ENCODE assay signal across 1 cellular context in the genomic region with DNA sequence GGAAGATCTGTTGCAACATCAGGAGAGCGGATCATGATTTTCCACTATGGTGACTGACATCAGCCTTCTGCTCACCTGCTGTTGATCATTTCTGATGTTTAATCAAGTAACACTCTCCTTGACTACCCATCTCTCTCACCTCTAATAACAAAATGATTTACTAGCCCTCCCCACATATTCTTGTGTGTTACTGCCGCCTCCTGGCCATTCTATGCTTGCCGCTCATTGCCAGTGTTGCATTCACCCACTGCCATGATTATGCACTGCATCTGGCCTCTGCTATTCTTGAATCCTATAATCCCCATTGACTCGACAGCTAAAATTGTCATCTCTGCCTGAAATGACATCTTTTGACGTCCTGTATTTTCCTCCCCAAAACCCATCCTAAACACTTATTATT.
TF ChIP-seq lines count a peak whose summit lies in the region.

No MANE protein-coding gene starts in this region.

TF ChIP-seq in IMR-90, 13 proteins besides CTCF, POLR2A, EP300 and RAD21 (continued from another document):
- TF ChIP-seq RCOR1 (IDR thresholded peaks at IDR 0.05; ENCODE audit: insufficient replicate concordance, low read length): no peak
- TF ChIP-seq FOS (IDR thresholded peaks at IDR 0.05; ENCODE audit: low read depth, low read length): no peak
